12 cellular contexts compared by ENCODE assay signal in genomic region chr9:133738806-133739150, GRCh38. TPM values are rescaled to one million over a fixed set of nuclear protein-coding genes. Genes with fewer than 3 reads are reported as not detected.
A peak's percentile ranks its signal among the peaks of the same experiment; 100 is the strongest.
DNase-seq lines count a peak whose midpoint lies in the region; ATAC-seq and TF ChIP-seq lines count a peak whose summit lies in the region.
"Had no signal": no experiment of that assay in that cellular context is flagged by ENCODE, and none has a peak within 500 bp of the region (broad histone marks: within the 10 kb centered on the region; RNA-seq: fewer than 3 reads in every experiment).

No MANE protein-coding gene starts in this region.

- H3K4me2 ChIP-seq in BLaER1 (peak overlapping the region; percentile 100), Loucy (ENCODE audit: low read depth, low read length, poor library complexity, severe bottlenecking) (peak overlapping the region; percentile 89), hepatocyte (peak overlapping the region; percentile 84), neuronal stem cell (ENCODE audit: insufficient read depth, low read length, poor library complexity, severe bottlenecking) (no peak overlapping the region)

- H3K36me3 ChIP-seq in BLaER1: no peaks in the 10 kb centered on the region
- H3K36me3 ChIP-seq in Loucy (ENCODE audit: insufficient read depth, low read length): no peaks in the 10 kb centered on the region
- no peaks in the 10 kb centered on the region for H3K36me3 ChIP-seq in hepatocyte (replicated peaks; ENCODE audit: insufficient read depth, low read depth)
- no peaks in the 10 kb centered on the region for H3K36me3 ChIP-seq in neuronal stem cell (replicated peaks in 1 of 2; ENCODE audit: control insufficient read depth in 2 of 2, insufficient read depth in 2 of 2, low read length in 2 of 2)

- H2AFZ ChIP-seq in Loucy (ENCODE audit: low read length) (0 out of 2 replicates have a peak overlapping the region, but pooled peaks have one; percentile 19), hepatocyte (no peak overlapping the region), neuronal stem cell (ENCODE audit: low read length) (peak overlapping the region; percentile 99)

- H2BK5ac ChIP-seq in neuronal stem cell (ENCODE audit: low read length): peak overlapping the region; percentile 89

- H3K79me2 ChIP-seq in Loucy (ENCODE audit: insufficient read depth, low read length): no peaks in the 10 kb centered on the region; the same call in 1 of the 2 replicates
- no peaks in the 10 kb centered on the region for H3K79me2 ChIP-seq in hepatocyte

- H3K9ac ChIP-seq in BLaER1 (peak overlapping the region; percentile 41; the same call in 1 of the 2 replicates), Loucy (ENCODE audit: low read depth, low read length, poor library complexity, severe bottlenecking) (peak overlapping the region; percentile 70), neuronal stem cell (ENCODE audit: low read depth, low read length, poor library complexity) (peak overlapping the region; percentile 66)

- no peak overlapping the region for H3K14ac ChIP-seq in neuronal stem cell (ENCODE audit: low read length)

- no peak for DNase-seq in hepatocyte (ENCODE audit: low spot score)
- no peak for DNase-seq in neuronal stem cell (ENCODE audit: low spot score)
- DNase-seq in NCI-H128 (lab: John Stamatoyannopoulos, UW; ENCODE audit: unreplicated experiment): no peak
- DNase-seq in NCI-H2029 treated with DMSO at 0.1 percent for 48 hours (lab: John Stamatoyannopoulos, UW): no peak
- DNase-seq: ACHN, cerebellar nuclear complex, DND-41, KG1 had no signal

- peak overlapping the region; percentile 96 for H2BK12ac ChIP-seq in neuronal stem cell (ENCODE audit: low read length)

- H3K27ac ChIP-seq in BLaER1 (peak overlapping the region; percentile 41; the same call in 1 of the 2 replicates), hepatocyte (no peak overlapping the region), neuronal stem cell (replicated peaks; ENCODE audit: low read length) (no peak overlapping the region)

- H3K4ac ChIP-seq in neuronal stem cell (ENCODE audit: low read length): peak overlapping the region; percentile 77

- no peaks in the 10 kb centered on the region for H3F3A ChIP-seq in Loucy (ENCODE audit: low read depth)

- peak overlapping the region; percentile 55 for H3K4me3 ChIP-seq in BLaER1
- H3K4me3 ChIP-seq in Loucy (ENCODE audit: low read length, poor library complexity, severe bottlenecking): peak overlapping the region; percentile 68
- no peak overlapping the region for H3K4me3 ChIP-seq in hepatocyte
- no peak overlapping the region for H3K4me3 ChIP-seq in neuronal stem cell (ENCODE audit: low read length in 2 of 2)

- H3K9me2 ChIP-seq in Loucy (replicated peaks; ENCODE audit: low read depth, low read length) (no peaks in the 10 kb centered on the region), hepatocyte (replicated peaks; ENCODE audit: insufficient read depth) (no peaks in the 10 kb centered on the region)

- H3K9me3 ChIP-seq in BLaER1: no peaks in the 10 kb centered on the region
- H3K9me3 ChIP-seq in Loucy (ENCODE audit: insufficient read depth, low read depth, low read length): no peaks in the 10 kb centered on the region
- no peaks in the 10 kb centered on the region for H3K9me3 ChIP-seq in hepatocyte (ENCODE audit: low read depth)
- H3K9me3 ChIP-seq in neuronal stem cell (replicated peaks in 1 of 2; ENCODE audit: control insufficient read depth in 2 of 2, insufficient read depth in 1 of 2, low read depth in 1 of 2, low read length in 2 of 2): no peaks in the 10 kb centered on the region

- no peaks in the 10 kb centered on the region for H3K27me3 ChIP-seq in BLaER1
- no peaks in the 10 kb centered on the region for H3K27me3 ChIP-seq in Loucy (ENCODE audit: insufficient read depth, low read length, poor library complexity, severe bottlenecking)
- H3K27me3 ChIP-seq in hepatocyte: no peaks in the 10 kb centered on the region
- peaks cover 0 to 8% (median 0%) of the 10 kb centered on the region in 3 experiments for H3K27me3 ChIP-seq in neuronal stem cell (ENCODE audit: control insufficient read depth in 3 of 3, insufficient read depth in 3 of 3, low read depth in 1 of 3, low read length in 3 of 3)

- H2AK5ac ChIP-seq in neuronal stem cell (ENCODE audit: low read depth, low read length): peak overlapping the region; percentile 59

- peak overlapping the region; percentile 73 for H3K18ac ChIP-seq in neuronal stem cell (ENCODE audit: low read length)

- no peaks in the 10 kb centered on the region for H3K79me1 ChIP-seq in neuronal stem cell (ENCODE audit: low read depth, low read length)

- H3K4me1 ChIP-seq in BLaER1 (peaks cover 68% of the 10 kb centered on the region), Loucy (ENCODE audit: insufficient read depth, low read length, poor library complexity, severe bottlenecking) (peaks cover 37% of the 10 kb centered on the region), hepatocyte (ENCODE audit: insufficient read depth) (peaks cover 6% of the 10 kb centered on the region), neuronal stem cell (ENCODE audit: control insufficient read depth in 2 of 2, insufficient read depth in 1 of 2, low read depth in 1 of 2, low read length in 2 of 2) (peaks cover 8 to 16% of the 10 kb centered on the region in 2 donors)

- H3K23ac ChIP-seq in neuronal stem cell (ENCODE audit: low read depth, low read length, poor library complexity): no peak overlapping the region

- peaks cover 33% of the 10 kb centered on the region for H4K20me1 ChIP-seq in BLaER1
- no peaks in the 10 kb centered on the region for H4K20me1 ChIP-seq in Loucy (ENCODE audit: insufficient read depth, low read length, poor library complexity, severe bottlenecking)
- H4K20me1 ChIP-seq in hepatocyte (ENCODE audit: insufficient read depth, poor library complexity, severe bottlenecking): no peaks in the 10 kb centered on the region

- ATAC-seq in GM19023 (IDR thresholded peaks at IDR 0.05; ENCODE audit: unreplicated experiment): no peak
- ATAC-seq in GM19452 (IDR thresholded peaks at IDR 0.05; ENCODE audit: unreplicated experiment): no peak

- 89% methylated on average over 5 of the region's 5 CpGs for WGBS in hepatocyte (ENCODE audit: low lambda C conversion rate, missing lambda C conversion rate)
- WGBS in neuronal stem cell (ENCODE audit: extremely low coverage in 2 of 2, insufficient read length in 2 of 2, insufficient replicate concordance in 1 of 2), 2 donors: no CpG with 5 or more reads among the region's 5 CpGs

- H2BK120ac ChIP-seq in neuronal stem cell (ENCODE audit: low read depth, low read length): peak overlapping the region; percentile 96

- TF ChIP-seq CTCF in Loucy (conservative IDR thresholded peaks at IDR 0.05; ENCODE audit: low read length): no peak
- no peak for TF ChIP-seq CTCF in hepatocyte (IDR thresholded peaks at IDR 0.05; ENCODE audit: poor library complexity)

- no peak overlapping the region for H4K8ac ChIP-seq in neuronal stem cell (ENCODE audit: low read depth, low read length)

- H4K91ac ChIP-seq in neuronal stem cell (ENCODE audit: low read depth, low read length, poor library complexity): no peak overlapping the region

- H2BK15ac ChIP-seq in neuronal stem cell (ENCODE audit: low read length): peak overlapping the region; percentile 90

RNA-seq across cellular contexts. Expression of gene SARDH, which starts 0.6 kb away (rescaled TPM):
- total RNA-seq in hepatocyte: 6.7 and 9.8 TPM in 2 replicates
- 7.5 and 8.1 TPM in 2 replicates for polyA plus RNA-seq in hepatocyte
- polyA plus RNA-seq in neuronal stem cell (2013, experiment 1 of 2): 3.8 TPM
- 3.7 TPM for polyA plus RNA-seq in neuronal stem cell (2013, experiment 2 of 2)

Comparison
In these comparisons a context has a peak if more than half of its experiments do, and no peak if none do; other contexts are left out.
1. H3K4me3 ChIP-seq: peak in BLaER1 (single experiment) and Loucy (single experiment); none in hepatocyte (single experiment) and neuronal stem cell (0 of 2).
2. Peak in every context shown above with its lines, with median percentiles within 50 percentile points of each other: H3K9ac ChIP-seq.